Comparison of ENCODE assay signal across 2 cellular contexts in the genomic region with DNA sequence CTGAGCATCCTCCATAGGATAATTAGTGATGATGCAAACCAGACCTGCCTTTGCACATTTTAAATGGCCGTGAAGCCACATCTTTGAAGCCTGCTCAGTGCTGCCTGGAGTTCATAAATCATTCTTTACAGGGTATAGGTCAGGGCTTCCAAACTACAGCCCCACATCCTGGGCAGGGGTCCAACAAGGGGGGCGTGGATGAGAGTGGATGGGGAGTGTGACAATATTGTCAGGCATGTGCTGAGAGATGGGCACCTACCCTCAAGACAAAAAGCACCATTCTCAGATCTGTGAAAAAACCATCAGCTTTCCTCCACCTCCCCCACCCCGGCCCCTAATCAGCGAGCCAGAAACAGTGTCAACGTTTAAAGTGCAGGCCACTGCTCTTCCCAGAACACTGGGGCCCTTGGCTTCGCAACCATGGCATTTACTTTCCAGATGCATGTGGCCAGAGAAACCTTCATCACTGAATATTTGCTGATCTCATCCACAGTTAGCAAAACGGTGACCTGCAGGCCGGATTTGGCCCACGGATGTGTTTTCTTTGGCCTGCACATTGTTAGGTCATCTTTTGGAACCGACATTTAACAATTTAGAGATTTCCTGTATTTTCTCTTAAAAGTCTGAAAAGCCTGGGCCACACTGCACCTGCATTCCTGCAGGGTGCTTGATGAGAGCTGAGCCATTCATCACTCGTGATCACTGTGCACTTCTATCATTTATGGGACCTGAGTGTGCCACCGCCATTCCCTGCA.
TF ChIP-seq lines count a peak whose summit lies in the region.

No MANE protein-coding gene starts in this region.

TF ChIP-seq in liver, 16 proteins besides CTCF, POLR2A, EP300 and RAD21:
- TF ChIP-seq FOXA1 (IDR thresholded peaks at IDR 0.05) = peak; percentile 79
- TF ChIP-seq NR2F2 (IDR thresholded peaks at IDR 0.05) = peak; percentile 59
- peak; percentile 94 for TF ChIP-seq SP1 (IDR thresholded peaks at IDR 0.05)
- TF ChIP-seq, protein P1, sequence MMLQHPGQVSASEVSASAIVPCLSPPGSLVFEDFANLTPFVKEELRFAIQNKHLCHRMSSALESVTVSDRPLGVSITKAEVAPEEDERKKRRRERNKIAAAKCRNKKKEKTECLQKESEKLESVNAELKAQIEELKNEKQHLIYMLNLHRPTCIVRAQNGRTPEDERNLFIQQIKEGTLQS (IDR thresholded peaks at IDR 0.05) = peak; percentile 69
- TF ChIP-seq, protein P2, sequence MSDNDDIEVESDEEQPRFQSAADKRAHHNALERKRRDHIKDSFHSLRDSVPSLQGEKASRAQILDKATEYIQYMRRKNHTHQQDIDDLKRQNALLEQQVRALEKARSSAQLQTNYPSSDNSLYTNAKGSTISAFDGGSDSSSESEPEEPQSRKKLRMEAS (IDR thresholded peaks at IDR 0.05) = peak; percentile 96
- TF ChIP-seq TAF1 (conservative IDR thresholded peaks at IDR 0.05) = no peak
- TF ChIP-seq, protein P3, sequence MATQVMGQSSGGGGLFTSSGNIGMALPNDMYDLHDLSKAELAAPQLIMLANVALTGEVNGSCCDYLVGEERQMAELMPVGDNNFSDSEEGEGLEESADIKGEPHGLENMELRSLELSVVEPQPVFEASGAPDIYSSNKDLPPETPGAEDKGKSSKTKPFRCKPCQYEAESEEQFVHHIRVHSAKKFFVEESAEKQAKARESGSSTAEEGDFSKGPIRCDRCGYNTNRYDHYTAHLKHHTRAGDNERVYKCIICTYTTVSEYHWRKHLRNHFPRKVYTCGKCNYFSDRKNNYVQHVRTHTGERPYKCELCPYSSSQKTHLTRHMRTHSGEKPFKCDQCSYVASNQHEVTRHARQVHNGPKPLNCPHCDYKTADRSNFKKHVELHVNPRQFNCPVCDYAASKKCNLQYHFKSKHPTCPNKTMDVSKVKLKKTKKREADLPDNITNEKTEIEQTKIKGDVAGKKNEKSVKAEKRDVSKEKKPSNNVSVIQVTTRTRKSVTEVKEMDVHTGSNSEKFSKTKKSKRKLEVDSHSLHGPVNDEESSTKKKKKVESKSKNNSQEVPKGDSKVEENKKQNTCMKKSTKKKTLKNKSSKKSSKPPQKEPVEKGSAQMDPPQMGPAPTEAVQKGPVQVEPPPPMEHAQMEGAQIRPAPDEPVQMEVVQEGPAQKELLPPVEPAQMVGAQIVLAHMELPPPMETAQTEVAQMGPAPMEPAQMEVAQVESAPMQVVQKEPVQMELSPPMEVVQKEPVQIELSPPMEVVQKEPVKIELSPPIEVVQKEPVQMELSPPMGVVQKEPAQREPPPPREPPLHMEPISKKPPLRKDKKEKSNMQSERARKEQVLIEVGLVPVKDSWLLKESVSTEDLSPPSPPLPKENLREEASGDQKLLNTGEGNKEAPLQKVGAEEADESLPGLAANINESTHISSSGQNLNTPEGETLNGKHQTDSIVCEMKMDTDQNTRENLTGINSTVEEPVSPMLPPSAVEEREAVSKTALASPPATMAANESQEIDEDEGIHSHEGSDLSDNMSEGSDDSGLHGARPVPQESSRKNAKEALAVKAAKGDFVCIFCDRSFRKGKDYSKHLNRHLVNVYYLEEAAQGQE (IDR thresholded peaks at IDR 0.05) = peak; percentile 67
- peak in 1 of 2 donors; percentile 76 for TF ChIP-seq EGR1 (IDR thresholded peaks at IDR 0.05; ENCODE audit: low read depth in 2 of 2)
- TF ChIP-seq YY1 (IDR thresholded peaks at IDR 0.05) = peak; percentile 84
- no peak for TF ChIP-seq HNF4G (IDR thresholded peaks at IDR 0.05)
- TF ChIP-seq FOXA2 (IDR thresholded peaks at IDR 0.05) = peak; percentile 80
- TF ChIP-seq HNF4A (conservative IDR thresholded peaks at IDR 0.05) = peak; percentile 84 to 91
- TF ChIP-seq GABPA (IDR thresholded peaks at IDR 0.05 in 1 of 2, conservative IDR thresholded peaks at IDR 0.05 in 1 of 2) = peak in 1 of 2 donors; percentile 55
- peak; percentile 90 to 98 for TF ChIP-seq RXRA (IDR thresholded peaks at IDR 0.05)
- TF ChIP-seq, protein P4, sequence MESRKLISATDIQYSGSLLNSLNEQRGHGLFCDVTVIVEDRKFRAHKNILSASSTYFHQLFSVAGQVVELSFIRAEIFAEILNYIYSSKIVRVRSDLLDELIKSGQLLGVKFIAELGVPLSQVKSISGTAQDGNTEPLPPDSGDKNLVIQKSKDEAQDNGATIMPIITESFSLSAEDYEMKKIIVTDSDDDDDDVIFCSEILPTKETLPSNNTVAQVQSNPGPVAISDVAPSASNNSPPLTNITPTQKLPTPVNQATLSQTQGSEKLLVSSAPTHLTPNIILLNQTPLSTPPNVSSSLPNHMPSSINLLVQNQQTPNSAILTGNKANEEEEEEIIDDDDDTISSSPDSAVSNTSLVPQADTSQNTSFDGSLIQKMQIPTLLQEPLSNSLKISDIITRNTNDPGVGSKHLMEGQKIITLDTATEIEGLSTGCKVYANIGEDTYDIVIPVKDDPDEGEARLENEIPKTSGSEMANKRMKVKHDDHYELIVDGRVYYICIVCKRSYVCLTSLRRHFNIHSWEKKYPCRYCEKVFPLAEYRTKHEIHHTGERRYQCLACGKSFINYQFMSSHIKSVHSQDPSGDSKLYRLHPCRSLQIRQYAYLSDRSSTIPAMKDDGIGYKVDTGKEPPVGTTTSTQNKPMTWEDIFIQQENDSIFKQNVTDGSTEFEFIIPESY (IDR thresholded peaks at IDR 0.05) = peak; percentile 93
- TF ChIP-seq JUND (IDR thresholded peaks at IDR 0.05) = peak; percentile 90 to 94

TF ChIP-seq in HepG2, 621 proteins besides CTCF, POLR2A, EP300 and RAD21:
- TF ChIP-seq KLF15 (CRISPR knock-in tag; IDR thresholded peaks at IDR 0.05; ENCODE audit: borderline replicate concordance) = no peak
- TF ChIP-seq, protein P5, sequence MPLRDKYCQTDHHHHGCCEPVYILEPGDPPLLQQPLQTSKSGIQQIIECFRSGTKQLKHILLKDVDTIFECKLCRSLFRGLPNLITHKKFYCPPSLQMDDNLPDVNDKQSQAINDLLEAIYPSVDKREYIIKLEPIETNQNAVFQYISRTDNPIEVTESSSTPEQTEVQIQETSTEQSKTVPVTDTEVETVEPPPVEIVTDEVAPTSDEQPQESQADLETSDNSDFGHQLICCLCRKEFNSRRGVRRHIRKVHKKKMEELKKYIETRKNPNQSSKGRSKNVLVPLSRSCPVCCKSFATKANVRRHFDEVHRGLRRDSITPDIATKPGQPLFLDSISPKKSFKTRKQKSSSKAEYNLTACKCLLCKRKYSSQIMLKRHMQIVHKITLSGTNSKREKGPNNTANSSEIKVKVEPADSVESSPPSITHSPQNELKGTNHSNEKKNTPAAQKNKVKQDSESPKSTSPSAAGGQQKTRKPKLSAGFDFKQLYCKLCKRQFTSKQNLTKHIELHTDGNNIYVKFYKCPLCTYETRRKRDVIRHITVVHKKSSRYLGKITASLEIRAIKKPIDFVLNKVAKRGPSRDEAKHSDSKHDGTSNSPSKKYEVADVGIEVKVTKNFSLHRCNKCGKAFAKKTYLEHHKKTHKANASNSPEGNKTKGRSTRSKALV (CRISPR knock-in tag; IDR thresholded peaks at IDR 0.05) = no peak
- TF ChIP-seq, protein P6, sequence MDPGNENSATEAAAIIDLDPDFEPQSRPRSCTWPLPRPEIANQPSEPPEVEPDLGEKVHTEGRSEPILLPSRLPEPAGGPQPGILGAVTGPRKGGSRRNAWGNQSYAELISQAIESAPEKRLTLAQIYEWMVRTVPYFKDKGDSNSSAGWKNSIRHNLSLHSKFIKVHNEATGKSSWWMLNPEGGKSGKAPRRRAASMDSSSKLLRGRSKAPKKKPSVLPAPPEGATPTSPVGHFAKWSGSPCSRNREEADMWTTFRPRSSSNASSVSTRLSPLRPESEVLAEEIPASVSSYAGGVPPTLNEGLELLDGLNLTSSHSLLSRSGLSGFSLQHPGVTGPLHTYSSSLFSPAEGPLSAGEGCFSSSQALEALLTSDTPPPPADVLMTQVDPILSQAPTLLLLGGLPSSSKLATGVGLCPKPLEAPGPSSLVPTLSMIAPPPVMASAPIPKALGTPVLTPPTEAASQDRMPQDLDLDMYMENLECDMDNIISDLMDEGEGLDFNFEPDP (CRISPR knock-in tag; conservative IDR thresholded peaks at IDR 0.05) = no peak
- no peak for TF ChIP-seq ZNF598 (CRISPR knock-in tag; IDR thresholded peaks at IDR 0.05; ENCODE audit: borderline replicate concordance)
TF ChIP-seq in HepG2: peak in this region for 0.
